9 cellular contexts compared by ENCODE assay signal in the genomic region with DNA sequence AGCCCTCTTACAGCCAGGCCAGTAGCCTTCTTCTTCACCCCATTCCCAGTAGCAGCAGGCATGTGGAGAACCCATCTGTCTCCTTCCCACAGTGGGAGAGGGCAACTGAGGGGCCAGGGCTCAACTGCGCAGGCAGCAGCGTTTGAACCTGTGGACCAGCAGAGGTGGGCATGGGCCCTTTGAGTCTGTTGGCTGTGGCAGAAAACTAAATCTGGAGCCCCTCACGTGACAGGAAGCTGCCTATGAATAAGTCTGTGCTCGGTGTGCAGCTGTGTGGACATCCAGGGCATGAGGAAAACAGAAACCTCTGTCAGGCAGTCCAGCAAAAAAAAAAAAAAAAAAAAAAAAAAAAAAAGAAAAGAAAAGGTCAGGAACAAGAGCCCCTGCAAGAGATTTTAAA.
DNase-seq lines count a peak whose midpoint lies in the region; ATAC-seq and TF ChIP-seq lines count a peak whose summit lies in the region.
"Had no signal": no experiment of that assay in that cellular context is flagged by ENCODE, and none has a peak within 500 bp of the region (broad histone marks: within the 10 kb centered on the region; RNA-seq: fewer than 3 reads in every experiment).

No MANE protein-coding gene starts in this region.

- in situ Hi-C loops in GM13977 (cut with MboI; ENCODE audit: low pct_unique_long_range_greater_than_20kb, low sequenced_read_pairs, unreplicated experiment): no loop called here

- ATAC-seq in GM18508 (IDR thresholded peaks at IDR 0.05; ENCODE audit: insufficient read depth, unreplicated experiment) (peak; percentile 82), GM21576 (IDR thresholded peaks at IDR 0.05; ENCODE audit: unreplicated experiment) (peak; percentile 78)
- ATAC-seq: Panc1 had no signal

- no peak for TF ChIP-seq CTCF in GM13977 (IDR thresholded peaks at IDR 0.05; ENCODE audit: extremely low read depth, insufficient read depth, missing control alignments)

- DNase-seq in M059J (ENCODE audit: low read depth): peak; percentile 45
- peak; percentile 7 for DNase-seq in hepatic stellate cell (ENCODE audit: low spot score)
- no peak for DNase-seq in middle frontal gyrus (ENCODE audit: extremely low spot score, low spot score)
- no peak for DNase-seq in NCI-H2107 treated with DMSO at 0.1 percent for 48 hours (lab: John Stamatoyannopoulos, UW; ENCODE audit: unreplicated experiment)
- no peak for DNase-seq in NCI-H526 treated with DMSO at 0.1 percent for 48 hours (lab: John Stamatoyannopoulos, UW)
- DNase-seq in GM13977 (ENCODE audit: low spot score): no peak

Comparison
In these comparisons a context has a peak if more than half of its experiments do, and no peak if none do; other contexts are left out.
1. DNase-seq: peak in M059J (single experiment) and hepatic stellate cell (single experiment); none in middle frontal gyrus (single experiment), NCI-H2107 treated with DMSO at 0.1 percent for 48 hours (single experiment), NCI-H526 treated with DMSO at 0.1 percent for 48 hours (single experiment) and GM13977 (single experiment).